ENCODE assay signal across 12 cellular contexts in the genomic region with DNA sequence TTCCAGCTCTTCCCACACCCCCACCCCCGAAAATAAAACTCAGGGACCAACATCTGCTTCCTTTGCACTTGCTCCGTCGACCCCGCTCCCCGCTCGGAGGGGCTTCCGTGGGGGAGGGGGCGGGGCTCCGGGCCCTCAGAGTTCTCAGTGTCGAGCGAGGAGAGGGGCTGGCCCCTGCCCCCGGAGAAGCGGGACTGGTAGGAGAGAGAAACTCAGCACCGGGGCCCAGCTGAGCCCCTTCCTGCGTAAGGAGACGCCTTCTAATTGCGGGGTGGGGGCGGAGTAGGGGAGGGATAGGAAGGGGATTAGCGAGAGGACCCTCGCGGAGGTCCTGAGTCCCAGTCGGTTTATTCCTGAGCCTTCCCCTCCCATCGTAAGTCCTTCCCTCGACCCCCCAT. TPM values are rescaled to one million over a fixed set of nuclear protein-coding genes. Genes with fewer than 3 reads are reported as not detected.
DNase-seq lines count a peak whose midpoint lies in the region; ATAC-seq and TF ChIP-seq lines count a peak whose summit lies in the region.
"Had no signal": no experiment of that assay in that cellular context is flagged by ENCODE, and none has a peak within 500 bp of the region (broad histone marks: within the 10 kb centered on the region; RNA-seq: fewer than 3 reads in every experiment).

No MANE protein-coding gene starts in this region.

- no peaks in the 10 kb centered on the region for H3K9me3 ChIP-seq in BLaER1 treated with 17β-estradiol and CSF1 and Interleukin-3, amounts not matched to agents 10 nM and 100 nM (replicated peaks in 1 of 11)
- no peaks in the 10 kb centered on the region for H3K9me3 ChIP-seq in HUES48 (ENCODE audit: control insufficient read depth, insufficient read depth, low read length)

- H3K4me1 ChIP-seq in BLaER1 treated with 17β-estradiol and CSF1 and Interleukin-3, amounts not matched to agents 10 nM and 100 nM: peaks cover 18 to 28% (median 24%) of the 10 kb centered on the region in 10 experiments
- peaks cover 16% of the 10 kb centered on the region for H3K4me1 ChIP-seq in HUES48 (ENCODE audit: control insufficient read depth, insufficient read depth, low read length)

- TF ChIP-seq CTCF in dorsolateral prefrontal cortex (IDR thresholded peaks at IDR 0.05 in 54 of 56, conservative IDR thresholded peaks at IDR 0.05 in 2 of 56; ENCODE audit: low read depth in 1 of 56, partially characterized antibody in 56 of 56): no peak
- TF ChIP-seq CTCF in nephron (IDR thresholded peaks at IDR 0.05; ENCODE audit: unreplicated experiment in 3 of 3): no peak

- no peaks in the 10 kb centered on the region for H3K9me3 Mint-ChIP-seq in nephron

- H3K27me3 ChIP-seq in BLaER1 treated with 17β-estradiol and CSF1 and Interleukin-3, amounts not matched to agents 10 nM and 100 nM: peaks cover 47 to 77% (median 69%) of the 10 kb centered on the region in 11 experiments
- H3K27me3 ChIP-seq in HUES48 (ENCODE audit: control insufficient read depth, insufficient read depth, low read length): peaks cover 68% of the 10 kb centered on the region
- no peaks in the 10 kb centered on the region for H3K27me3 ChIP-seq in dorsolateral prefrontal cortex

- peak overlapping the region; percentile 72 to 75 (median 74) for H3K4me3 Mint-ChIP-seq in nephron

- H3K27ac ChIP-seq in BLaER1 treated with 17β-estradiol and CSF1 and Interleukin-3, amounts not matched to agents 10 nM and 100 nM: no peak overlapping the region
- H3K27ac ChIP-seq in HUES48 (ENCODE audit: low read depth, low read length): no peak overlapping the region
- peak overlapping the region in 1 of 59 donors; percentile 38 for H3K27ac ChIP-seq in dorsolateral prefrontal cortex
- H3K27ac ChIP-seq: VCaP had no signal

- ATAC-seq in HG03469 (IDR thresholded peaks at IDR 0.05; ENCODE audit: unreplicated experiment) (no peak), GM21717 (IDR thresholded peaks at IDR 0.05; ENCODE audit: unreplicated experiment) (no peak)

- H3K36me3 Mint-ChIP-seq in nephron (ENCODE audit: low read depth): no peaks in the 10 kb centered on the region

- H3K4me1 Mint-ChIP-seq in nephron: peaks cover 27% of the 10 kb centered on the region

- peak overlapping the region; percentile 24 to 60 (median 41); a peak in 19 of 20 replicates for H3K4me3 ChIP-seq in BLaER1 treated with 17β-estradiol and CSF1 and Interleukin-3, amounts not matched to agents 10 nM and 100 nM
- H3K4me3 ChIP-seq in HUES48 (ENCODE audit: low read depth, low read length) (peak overlapping the region; percentile 49), dorsolateral prefrontal cortex (peak overlapping the region in 57 of 59 donors; percentile 16 to 73 (median 53))

- peak overlapping the region; percentile 50 to 89 (median 84) for H3K4me2 ChIP-seq in BLaER1 treated with 17β-estradiol and CSF1 and Interleukin-3, amounts not matched to agents 10 nM and 100 nM

- intact Hi-C loops in dorsolateral prefrontal cortex (cut with DNase I): loop anchor here in 1 of 2 donors (10.0 kb wide), 1 partner anchor 49 kb away; no protein-coding TSS in a partner anchor

- peaks cover 0 to 7% (median 0%) of the 10 kb centered on the region in 11 experiments; a peak in 3 of 22 replicates for H4K20me1 ChIP-seq in BLaER1 treated with 17β-estradiol and CSF1 and Interleukin-3, amounts not matched to agents 10 nM and 100 nM

- peak overlapping the region in 5 of 11 experiments; percentile 19 to 55 (median 37); a peak in 3 of 22 replicates for H3K9ac ChIP-seq in BLaER1 treated with 17β-estradiol and CSF1 and Interleukin-3, amounts not matched to agents 10 nM and 100 nM
- H3K9ac ChIP-seq in HUES48 (ENCODE audit: low read depth, low read length): no peak overlapping the region

- DNase-seq in dorsolateral prefrontal cortex (no peak), medulla oblongata (ENCODE audit: extremely low spot score) (no peak), foreskin melanocyte (no peak)
- DNase-seq: EL, NCI-H524 treated with DMSO at 0.1 percent for 48 hours had no signal

- peaks cover 60% of the 10 kb centered on the region for H3K27me3 Mint-ChIP-seq in nephron (ENCODE audit: low read depth)

- no peaks in the 10 kb centered on the region for H3K36me3 ChIP-seq in BLaER1 treated with 17β-estradiol and CSF1 and Interleukin-3, amounts not matched to agents 10 nM and 100 nM
- no peaks in the 10 kb centered on the region for H3K36me3 ChIP-seq in HUES48 (ENCODE audit: control insufficient read depth, insufficient read depth, low read length)

- peak overlapping the region; percentile 27 to 75 (median 68) for H3K27ac Mint-ChIP-seq in nephron

RNA-seq across cellular contexts. Expression of a gene that starts 22.3 kb away (rescaled TPM):
- total RNA-seq in dorsolateral prefrontal cortex: 1 to 10 TPM in 20 of 120 experiments, under 1 TPM in 62, not detected in 38; 0.16 to 2.8 (median 0.70) TPM
- total RNA-seq: dermis microvascular lymphatic vessel endothelial cell had no signal

RNA-seq across cellular contexts. Expression of a gene that starts 32.5 kb away (rescaled TPM):
- 10 to 100 TPM; 37.5 to 77.7 (median 63.5) TPM for total RNA-seq in dorsolateral prefrontal cortex
- total RNA-seq: dermis microvascular lymphatic vessel endothelial cell had no signal

RNA-seq across cellular contexts. Expression of a gene that starts 32.8 kb away (rescaled TPM):
- 10 to 100 TPM in 115 of 120 experiments, 1 to 10 TPM in 5; 7.1 to 34.3 (median 17.5) TPM for total RNA-seq in dorsolateral prefrontal cortex
- total RNA-seq: dermis microvascular lymphatic vessel endothelial cell had no signal

RNA-seq across cellular contexts. Expression of a gene that starts 46.5 kb away (rescaled TPM):
- total RNA-seq in dorsolateral prefrontal cortex: 10 to 100 TPM; 18.4 to 54.6 (median 31.2) TPM
